In the genomic region with DNA sequence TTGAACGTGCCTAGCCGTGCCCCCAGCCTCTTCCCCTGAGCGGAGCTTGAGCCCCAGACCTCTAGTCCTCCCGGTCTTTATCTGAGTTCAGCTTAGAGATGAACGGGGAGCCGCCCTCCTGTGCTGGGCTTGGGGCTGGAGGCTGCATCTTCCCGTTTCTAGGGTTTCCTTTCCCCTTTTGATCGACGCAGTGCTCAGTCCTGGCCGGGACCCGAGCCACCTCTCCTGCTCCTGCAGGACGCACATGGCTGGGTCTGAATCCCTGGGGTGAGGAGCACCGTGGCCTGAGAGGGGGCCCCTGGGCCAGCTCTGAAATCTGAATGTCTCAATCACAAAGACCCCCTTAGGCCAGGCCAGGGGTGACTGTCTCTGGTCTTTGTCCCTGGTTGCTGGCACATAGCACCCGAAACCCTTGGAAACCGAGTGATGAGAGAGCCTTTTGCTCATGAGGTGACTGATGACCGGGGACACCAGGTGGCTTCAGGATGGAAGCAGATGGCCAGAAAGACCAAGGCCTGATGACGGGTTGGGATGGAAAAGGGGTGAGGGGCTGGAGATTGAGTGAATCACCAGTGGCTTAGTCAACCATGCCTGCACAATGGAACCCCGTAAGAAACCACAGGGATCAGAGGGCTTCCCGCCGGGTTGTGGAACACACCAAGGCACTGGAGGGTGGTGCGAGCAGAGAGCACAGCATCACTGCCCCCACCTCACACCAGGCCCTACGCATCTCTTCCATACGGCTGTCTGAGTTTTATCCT, we compare ENCODE assay signal across 8 cellular contexts. TPM values are rescaled to one million over a fixed set of nuclear protein-coding genes. Genes with fewer than 3 reads are reported as not detected.
DNase-seq lines count a peak whose midpoint lies in the region; ATAC-seq and TF ChIP-seq lines count a peak whose summit lies in the region.

No MANE protein-coding gene starts in this region.

- peak overlapping the region; percentile 96 for H3K23ac ChIP-seq in IMR-90 (ENCODE audit: low read depth, low read length)

- H3K9me1 ChIP-seq in IMR-90 (ENCODE audit: insufficient read depth, low read length), result peaks cover 8% of the 10 kb centered on the region

- dilution Hi-C loops in IMR-90 (cut with HindIII; ENCODE audit: low sequenced_read_pairs, unreplicated experiment), result no loop called here

- no peaks in the 10 kb centered on the region for H3K9me3 ChIP-seq in IMR-90 (ENCODE audit: control insufficient read depth, insufficient read depth, low read length)
- H3K9me3 ChIP-seq in mucosa of descending colon, result no peaks in the 10 kb centered on the region

- peak overlapping the region; percentile 25; the same call in 1 of the 2 replicates for H2BK120ac ChIP-seq in IMR-90 (ENCODE audit: low read depth, low read length)

- H3K4me2 ChIP-seq in IMR-90 (ENCODE audit: low read depth, low read length), result peak overlapping the region; percentile 98

- peak overlapping the region; percentile 99 for H2AFZ ChIP-seq in IMR-90 (replicated peaks; ENCODE audit: low read length, poor library complexity)

- no peaks in the 10 kb centered on the region for H3K27me3 Mint-ChIP-seq in stimulated activated naive CD8-positive, alpha-beta T cell treated with anti-CD3 and anti-CD28 coated beads, Interleukin-15, Interleukin-2, amounts not matched to agents 100 ng/mL and 50 ng/mL, for 24 hours

- H3K4me1 Mint-ChIP-seq in stimulated activated naive CD8-positive, alpha-beta T cell treated with anti-CD3 and anti-CD28 coated beads, Interleukin-15, Interleukin-2, amounts not matched to agents 100 ng/mL and 50 ng/mL, for 24 hours (ENCODE audit: low read depth), result peaks cover 32% of the 10 kb centered on the region

- H3K4me3 Mint-ChIP-seq in stimulated activated naive CD8-positive, alpha-beta T cell treated with anti-CD3 and anti-CD28 coated beads, Interleukin-15, Interleukin-2, amounts not matched to agents 100 ng/mL and 50 ng/mL, for 24 hours, result peak overlapping the region; percentile 97

- peak overlapping the region; percentile 76 for H3K27ac ChIP-seq in IMR-90 (ENCODE audit: insufficient read depth, low read length)

- no peak for TF ChIP-seq RAD21 in IMR-90 (IDR thresholded peaks at IDR 0.05; ENCODE audit: low read length)

- in situ Hi-C loops in IMR-90 (cut with MboI; ENCODE audit: low sequenced_read_pairs), result no loop called here

- peak overlapping the region; percentile 94 to 95 for H4K8ac ChIP-seq in IMR-90 (ENCODE audit: low read depth in 2 of 2, low read length in 2 of 2)

- H3K36me3 Mint-ChIP-seq in stimulated activated naive CD8-positive, alpha-beta T cell treated with anti-CD3 and anti-CD28 coated beads, Interleukin-15, Interleukin-2, amounts not matched to agents 100 ng/mL and 50 ng/mL, for 24 hours (ENCODE audit: low read depth), result peaks cover 7% of the 10 kb centered on the region

- peak overlapping the region; percentile 88; the same call in 1 of the 2 replicates for H3K18ac ChIP-seq in IMR-90 (ENCODE audit: low read depth, low read length)

- H3K4ac ChIP-seq in IMR-90 (ENCODE audit: low read depth, low read length), result peak overlapping the region; percentile 93

- peak overlapping the region; percentile 95 for H3K9ac ChIP-seq in IMR-90 (ENCODE audit: low read depth, low read length)

- peak overlapping the region; percentile 93 for H4K5ac ChIP-seq in IMR-90 (ENCODE audit: low read depth, low read length)

- WGBS in IMR-90 (ENCODE audit: extremely low coverage in 2 of 2, insufficient read length in 1 of 2), 2 experiments, result 32% methylated on average over 7 of the region's 23 CpGs; no CpG with 5 or more reads in 1 of the 2 experiments

- TF ChIP-seq CTCF in IMR-90 (conservative IDR thresholded peaks at IDR 0.05; ENCODE audit: low read depth, low read length) (no peak), epithelial cell of esophagus (IDR thresholded peaks at IDR 0.05; ENCODE audit: insufficient read depth, low read depth, low read length, missing control alignments) (no peak), mucosa of descending colon (IDR thresholded peaks at IDR 0.05) (no peak)

- intact Hi-C loops in IMR-90 (cut with micrococcal nuclease) (loop anchor here (1.0 to 5.0 kb wide), 2 partner anchors 45 to 94 kb away; a partner anchor contains a TSS), mucosa of descending colon (cut with DNase I, micrococcal nuclease) (no loop called here)

- H2BK20ac ChIP-seq in IMR-90 (ENCODE audit: low read depth, low read length), result no peak overlapping the region

- H4K91ac ChIP-seq in IMR-90 (ENCODE audit: insufficient read depth, low read depth, low read length), result peak overlapping the region; percentile 75; the same call in 1 of the 2 replicates

- ATAC-seq in stimulated activated naive CD8-positive, alpha-beta T cell treated with anti-CD3 and anti-CD28 coated beads, Interleukin-15, Interleukin-2, amounts not matched to agents 100 U/mL and 50 U/mL, for 24 hours, result no peak
- peak; percentile 33 for ATAC-seq in IMR-90 (ENCODE audit: low read depth)
- ATAC-seq in mucosa of descending colon, result peak; percentile 33
- no peak for ATAC-seq in GM21381 (IDR thresholded peaks at IDR 0.05; ENCODE audit: unreplicated experiment)
- ATAC-seq in GM18520 (IDR thresholded peaks at IDR 0.05; ENCODE audit: unreplicated experiment), result no peak

- CTCF ChIA-PET in IMR-90 (lab: Yijun Ruan, JAX), result interaction anchor here (0.5 to 1.5 kb wide), 16 partner anchors 9 to 269 kb away, joined by 3 to 14 read pairs (median 4); no protein-coding TSS in a partner anchor

- no peaks in the 10 kb centered on the region for H3K27me3 ChIP-seq in IMR-90 (ENCODE audit: control insufficient read depth, insufficient read depth, low read length)

- H3K4me1 ChIP-seq in IMR-90 (ENCODE audit: control insufficient read depth, insufficient read depth, low read length) (peaks cover 6% of the 10 kb centered on the region), mucosa of descending colon (ENCODE audit: low read depth) (peaks cover 7% of the 10 kb centered on the region)

- POLR2A ChIA-PET in IMR-90 (lab: Charles Lee; ENCODE audit: unreplicated experiment), result interaction anchor here (0.9 to 1.0 kb wide), 3 partner anchors 12 to 43 kb away, joined by 3 read pairs; no protein-coding TSS in a partner anchor

- H4K20me1 ChIP-seq in IMR-90 (ENCODE audit: insufficient read depth, low read length), result no peaks in the 10 kb centered on the region

- H2AK5ac ChIP-seq in IMR-90 (ENCODE audit: low read depth, low read length), result peak overlapping the region; percentile 94

- BruUV-seq in IMR-90 (replicated peaks; lab: Mats Ljungman, UMichigan), result no TSS peak

- peak overlapping the region; percentile 92 for H3K14ac ChIP-seq in IMR-90 (replicated peaks; ENCODE audit: low read depth, low read length)

- peak overlapping the region; percentile 51 for H2BK5ac ChIP-seq in IMR-90 (ENCODE audit: low read depth, low read length, poor library complexity, severe bottlenecking)

- H2AK9ac ChIP-seq in IMR-90 (replicated peaks; ENCODE audit: low read depth, low read length, poor library complexity), result peak overlapping the region; percentile 97

- peak overlapping the region; percentile 91 for H3K27ac Mint-ChIP-seq in stimulated activated naive CD8-positive, alpha-beta T cell treated with anti-CD3 and anti-CD28 coated beads, Interleukin-15, Interleukin-2, amounts not matched to agents 100 ng/mL and 50 ng/mL, for 24 hours

- H3K4me3 ChIP-seq in IMR-90 (ENCODE audit: insufficient read depth, low read depth, low read length), result peak overlapping the region; percentile 98
- H3K4me3 ChIP-seq in epithelial cell of esophagus (ENCODE audit: low read length), result peak overlapping the region; percentile 90
- peak overlapping the region; percentile 86 for H3K4me3 ChIP-seq in mucosa of descending colon

- H3K79me1 ChIP-seq in IMR-90 (ENCODE audit: low read depth in 1 of 2, low read length in 2 of 2), result peaks cover 0 to 14% of the 10 kb centered on the region in 2 experiments; a peak in 3 of 4 replicates

- H2BK15ac ChIP-seq in IMR-90 (ENCODE audit: low read depth, low read length), result no peak overlapping the region

- no peak for DNase-seq in stimulated activated naive CD8-positive, alpha-beta T cell treated with anti-CD3 and anti-CD28 coated beads, Interleukin-15, Interleukin-2, amounts not matched to agents 100 U/mL and 50 U/mL, for 24 hours
- DNase-seq in IMR-90 (peak; percentile 77), UCSD-AML1 (lab: John Stamatoyannopoulos, UW; ENCODE audit: unreplicated experiment) (peak; percentile 35), epithelial cell of esophagus (ENCODE audit: low read depth) (peak; percentile 24), mucosa of descending colon (peak in 1 of 3 donors; percentile 23)

- no peaks in the 10 kb centered on the region for H3K9me3 Mint-ChIP-seq in stimulated activated naive CD8-positive, alpha-beta T cell treated with anti-CD3 and anti-CD28 coated beads, Interleukin-15, Interleukin-2, amounts not matched to agents 100 ng/mL and 50 ng/mL, for 24 hours

- peak overlapping the region; percentile 87 for H3K56ac ChIP-seq in IMR-90 (ENCODE audit: extremely low read depth, insufficient read depth, low read length)

- no peaks in the 10 kb centered on the region for H3K36me3 ChIP-seq in IMR-90 (ENCODE audit: control insufficient read depth, insufficient read depth, low read length)
- no peaks in the 10 kb centered on the region for H3K36me3 ChIP-seq in mucosa of descending colon (ENCODE audit: low read depth)

- no peak for TF ChIP-seq POLR2A in IMR-90 (IDR thresholded peaks at IDR 0.05; ENCODE audit: low read depth, low read length)

TF ChIP-seq in IMR-90, 13 proteins besides CTCF, POLR2A, EP300 and RAD21 (continues in another document):
- TF ChIP-seq MAFK (IDR thresholded peaks at IDR 0.05; ENCODE audit: low read depth, low read length) (no peak), MAZ (IDR thresholded peaks at IDR 0.05; ENCODE audit: borderline replicate concordance, low read depth, low read length) (peak; percentile 59; the same call in 1 of the 2 replicates), FOS (IDR thresholded peaks at IDR 0.05; ENCODE audit: low read depth, low read length) (peak; percentile 23; the same call in 1 of the 2 replicates)
- TF ChIP-seq, protein P1, sequence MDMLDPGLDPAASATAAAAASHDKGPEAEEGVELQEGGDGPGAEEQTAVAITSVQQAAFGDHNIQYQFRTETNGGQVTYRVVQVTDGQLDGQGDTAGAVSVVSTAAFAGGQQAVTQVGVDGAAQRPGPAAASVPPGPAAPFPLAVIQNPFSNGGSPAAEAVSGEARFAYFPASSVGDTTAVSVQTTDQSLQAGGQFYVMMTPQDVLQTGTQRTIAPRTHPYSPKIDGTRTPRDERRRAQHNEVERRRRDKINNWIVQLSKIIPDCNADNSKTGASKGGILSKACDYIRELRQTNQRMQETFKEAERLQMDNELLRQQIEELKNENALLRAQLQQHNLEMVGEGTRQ (IDR thresholded peaks at IDR 0.05; ENCODE audit: low read depth, low read length), result no peak

RNA-seq across cellular contexts. Expression of a gene that starts 0.7 kb away (rescaled TPM):
- 2.2 and 3.3 TPM in 2 replicates for total RNA-seq in IMR-90 (2012; rRNA removed)
- 14.0 and 14.8 TPM in 2 replicates for polyA plus RNA-seq in IMR-90 (2012; rRNA removed)
- polyA plus RNA-seq in IMR-90 (2012; cell fraction: cytosol; rRNA removed), result 11.4 and 20.5 TPM in 2 replicates
- polyA plus RNA-seq in IMR-90 (2012; cell fraction: nucleus; rRNA removed; ENCODE audit: low replicate concordance), result 47.4 and 93.1 TPM in 2 replicates
- 10 to 100 TPM; 23.4 to 50.0 (median 49.3) TPM for total RNA-seq in mucosa of descending colon

RNA-seq across cellular contexts. Expression of a gene that starts 44.8 kb away (rescaled TPM):
- 97.1 and 110 TPM in 2 replicates for total RNA-seq in IMR-90 (2012; rRNA removed)
- polyA plus RNA-seq in IMR-90 (2012; rRNA removed), result 82.4 and 85.3 TPM in 2 replicates
- 64.2 and 83.7 TPM in 2 replicates for polyA plus RNA-seq in IMR-90 (2012; cell fraction: cytosol; rRNA removed)
- 46.8 and 170 TPM in 2 replicates for polyA plus RNA-seq in IMR-90 (2012; cell fraction: nucleus; rRNA removed; ENCODE audit: low replicate concordance)
- total RNA-seq in mucosa of descending colon, result 10 to 100 TPM; 59.2 to 80.2 (median 61.8) TPM

Comparison
In these comparisons a context has a peak if more than half of its experiments do, and no peak if none do; other contexts are left out.
1. ATAC-seq: peak in IMR-90 (single experiment) and mucosa of descending colon (single experiment); none in stimulated activated naive CD8-positive, alpha-beta T cell treated with anti-CD3 and anti-CD28 coated beads, Interleukin-15, Interleukin-2, amounts not matched to agents 100 U/mL and 50 U/mL, for 24 hours (single experiment), GM21381 (single experiment) and GM18520 (single experiment).
2. Peak in every context shown above with its lines, with median percentiles within 50 percentile points of each other: H3K4me3 ChIP-seq.